In the genomic region with DNA sequence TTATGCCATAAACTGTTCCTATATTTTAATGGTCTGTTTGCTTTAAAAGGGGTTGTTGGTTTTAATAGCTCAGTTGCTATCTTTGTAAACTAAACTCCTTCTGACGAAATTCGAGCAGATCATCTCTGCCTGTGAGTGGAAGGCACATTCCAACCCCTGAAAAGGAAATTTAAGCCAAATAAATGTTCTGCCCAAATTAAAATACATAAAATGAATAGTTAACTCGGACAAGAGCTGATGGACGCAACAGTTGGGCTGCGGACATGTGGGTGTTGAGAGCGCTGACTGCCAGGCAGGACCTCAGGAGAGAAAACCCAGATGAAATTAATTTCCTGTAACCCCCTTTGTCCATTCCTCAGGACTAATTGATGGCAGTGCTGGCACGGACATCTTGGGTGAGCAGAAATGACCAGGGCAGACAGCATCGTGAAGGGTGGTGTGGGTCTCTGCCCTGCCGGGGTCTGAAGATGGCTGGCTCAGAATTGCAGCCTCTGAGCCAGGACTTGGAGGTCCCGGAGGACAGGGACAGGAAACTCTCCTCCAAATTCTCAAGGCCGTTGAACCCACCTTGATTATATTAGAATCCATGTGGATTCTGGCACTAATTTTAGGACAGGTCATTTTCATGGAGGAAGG, we compare ENCODE assay signal across 23 cellular contexts.
A peak's percentile ranks its signal among the peaks of the same experiment; 100 is the strongest.
DNase-seq lines count a peak whose midpoint lies in the region; ATAC-seq and TF ChIP-seq lines count a peak whose summit lies in the region.
"Had no signal": no experiment of that assay in that cellular context is flagged by ENCODE, and none has a peak within 500 bp of the region (broad histone marks: within the 10 kb centered on the region; RNA-seq: fewer than 3 reads in every experiment).

No MANE protein-coding gene starts in this region.

- TF ChIP-seq CTCF in type B pancreatic cell (conservative IDR thresholded peaks at IDR 0.05) (no peak), neural progenitor cell (IDR thresholded peaks at IDR 0.05) (no peak)

- H3K4me1 ChIP-seq in muscle layer of colon (ENCODE audit: insufficient read depth, low read length) = peaks cover 22% of the 10 kb centered on the region
- peaks cover 4% of the 10 kb centered on the region for H3K4me1 ChIP-seq in neural progenitor cell
- H3K4me1 ChIP-seq: pancreas had no signal

- H3K9me3 ChIP-seq in muscle layer of colon (ENCODE audit: low read length) (no peaks in the 10 kb centered on the region), neural progenitor cell (ENCODE audit: low read depth) (no peaks in the 10 kb centered on the region)
- H3K9me3 ChIP-seq: BLaER1, gastrocnemius medialis, left lung, pancreas had no signal

- no peaks in the 10 kb centered on the region for H3F3A ChIP-seq in neural progenitor cell (ENCODE audit: low read depth)

- ATAC-seq in GM18909 (IDR thresholded peaks at IDR 0.05; ENCODE audit: poor library complexity, unreplicated experiment) = no peak
- ATAC-seq: activated T-cell treated with anti-CD3 and anti-CD28 coated beads, Interleukin-2, amount 50 U/mL, for 72 hours; gastrocnemius medialis; left lung; pancreas; stimulated activated naive CD8-positive, alpha-beta T cell treated with anti-CD3 and anti-CD28 coated beads, Interleukin-15, amount 100 ng/mL, for 72 hours; T-helper 17 cell had no signal

- H2AFZ ChIP-seq in neural progenitor cell (replicated peaks) = no peak overlapping the region

- no peaks in the 10 kb centered on the region for H3K9me3 Mint-ChIP-seq in type B pancreatic cell
- no peaks in the 10 kb centered on the region for H3K9me3 Mint-ChIP-seq in neural progenitor cell
- H3K9me3 Mint-ChIP-seq: activated CD4-positive, alpha-beta memory T cell treated with anti-CD3 and anti-CD28 coated beads, Interleukin-2, amount 10 ng/mL, durations not matched to agents 7 days and 5 days; activated naive CD8-positive, alpha-beta T cell treated with anti-CD3 and anti-CD28 coated beads for 36 hours; activated T-cell treated with anti-CD3 and anti-CD28 coated beads, Interleukin-2, amount 50 U/mL, for 72 hours; stimulated activated naive CD8-positive, alpha-beta T cell treated with anti-CD3 and anti-CD28 coated beads, Interleukin-15, amount 100 ng/mL, for 72 hours had no signal

- H3K27me3 ChIP-seq in muscle layer of colon (ENCODE audit: control insufficient read depth in 1 of 2, insufficient read depth in 2 of 2, low read length in 2 of 2) (no peaks in the 10 kb centered on the region), neural progenitor cell (no peaks in the 10 kb centered on the region)
- H3K27me3 ChIP-seq: BLaER1, pancreas had no signal

- no peak overlapping the region for H3K27ac Mint-ChIP-seq in type B pancreatic cell
- H3K27ac Mint-ChIP-seq in neural progenitor cell = no peak overlapping the region
- H3K27ac Mint-ChIP-seq: activated B cell treated with CpG ODN at 0.5 μM for 24 hours; activated CD4-positive, alpha-beta memory T cell treated with anti-CD3 and anti-CD28 coated beads, Interleukin-2, amount 10 ng/mL, durations not matched to agents 7 days and 5 days; activated naive CD8-positive, alpha-beta T cell treated with anti-CD3 and anti-CD28 coated beads for 36 hours; activated T-cell treated with anti-CD3 and anti-CD28 coated beads, Interleukin-2, amount 50 U/mL, for 72 hours; stimulated activated naive CD8-positive, alpha-beta T cell treated with anti-CD3 and anti-CD28 coated beads, Interleukin-15, amount 100 ng/mL, for 72 hours; T-helper 17 cell had no signal

- H3K4me3 ChIP-seq in muscle layer of colon (ENCODE audit: low read depth in 1 of 2, low read length in 2 of 2) (no peak overlapping the region), neural progenitor cell (no peak overlapping the region)
- H3K4me3 ChIP-seq: BLaER1, gastrocnemius medialis, left lung, pancreas had no signal

- H3K36me3 ChIP-seq in muscle layer of colon (ENCODE audit: insufficient read depth, low read length) = no peaks in the 10 kb centered on the region
- H3K36me3 ChIP-seq in neural progenitor cell = no peaks in the 10 kb centered on the region
- H3K36me3 ChIP-seq: BLaER1, gastrocnemius medialis, left lung, pancreas had no signal

- H3K4me1 Mint-ChIP-seq in type B pancreatic cell (ENCODE audit: unreplicated experiment) = peaks cover 18% of the 10 kb centered on the region
- H3K4me1 Mint-ChIP-seq in neural progenitor cell = peaks cover 11% of the 10 kb centered on the region
- H3K4me1 Mint-ChIP-seq: activated B cell treated with CpG ODN at 0.5 μM for 24 hours; stimulated activated naive CD8-positive, alpha-beta T cell treated with anti-CD3 and anti-CD28 coated beads, Interleukin-15, amount 100 ng/mL, for 72 hours; T-helper 17 cell had no signal

- H3K79me2 ChIP-seq in neural progenitor cell (ENCODE audit: low read depth) = no peaks in the 10 kb centered on the region

- H3K4me2 ChIP-seq in neural progenitor cell = no peak overlapping the region

- peak; percentile 39 for DNase-seq in activated effector memory CD4-positive, alpha-beta T cell treated with anti-CD3 and anti-CD28 coated beads, Interleukin-2, amount 50 U/mL, for 16 hours
- no peak for DNase-seq in activated effector memory CD4-positive, alpha-beta T cell treated with Interleukin-2 at 50 U/mL for 16 hours
- DNase-seq in ecto neural progenitor cell (ENCODE audit: low spot score) (peak; percentile 29), type B pancreatic cell (ENCODE audit: extremely low spot score, unreplicated experiment) (peak; percentile 48), dedifferentiated amniotic fluid mesenchymal stem cell (ENCODE audit: extremely low spot score) (no peak), neural progenitor cell (ENCODE audit: low spot score) (no peak)
- DNase-seq: activated B cell treated with CpG ODN at 0.5 μM for 24 hours; activated CD4-positive, alpha-beta memory T cell treated with anti-CD3 and anti-CD28 coated beads, Interleukin-2, amount 10 ng/mL, durations not matched to agents 7 days and 5 days; activated naive CD8-positive, alpha-beta T cell treated with anti-CD3 and anti-CD28 coated beads for 36 hours; activated T-cell treated with anti-CD3 and anti-CD28 coated beads, Interleukin-2, amount 50 U/mL, for 72 hours; dermis blood vessel endothelial cell; gastrocnemius medialis; NCI-H1436; NCI-H526 treated with DMSO at 0.1 percent for 48 hours; pancreas; SHP77 treated with DMSO at 0.1 percent for 48 hours; stimulated activated CD4-positive, alpha-beta T cell treated with anti-CD3 and anti-CD28 coated beads, Interleukin-4, amount 100 ng/mL, for 1 hour; stimulated activated naive CD8-positive, alpha-beta T cell treated with anti-CD3 and anti-CD28 coated beads, Interleukin-15, amount 100 ng/mL, for 72 hours; T-helper 17 cell had no signal

- H3K27ac ChIP-seq in muscle layer of colon (ENCODE audit: low read depth, low read length) = peak overlapping the region; percentile 17
- no peak overlapping the region for H3K27ac ChIP-seq in neural progenitor cell
- H3K27ac ChIP-seq: BLaER1, gastrocnemius medialis, left lung, pancreas had no signal

- no peaks in the 10 kb centered on the region for H4K20me1 ChIP-seq in neural progenitor cell (ENCODE audit: low read depth)
- H4K20me1 ChIP-seq: BLaER1 had no signal

- no peak overlapping the region for H3K4me3 Mint-ChIP-seq in type B pancreatic cell
- H3K4me3 Mint-ChIP-seq in neural progenitor cell = no peak overlapping the region
- H3K4me3 Mint-ChIP-seq: activated B cell treated with CpG ODN at 0.5 μM for 24 hours; activated CD4-positive, alpha-beta memory T cell treated with anti-CD3 and anti-CD28 coated beads, Interleukin-2, amount 10 ng/mL, durations not matched to agents 7 days and 5 days; activated naive CD8-positive, alpha-beta T cell treated with anti-CD3 and anti-CD28 coated beads for 36 hours; activated T-cell treated with anti-CD3 and anti-CD28 coated beads, Interleukin-2, amount 50 U/mL, for 72 hours; stimulated activated naive CD8-positive, alpha-beta T cell treated with anti-CD3 and anti-CD28 coated beads, Interleukin-15, amount 100 ng/mL, for 72 hours; T-helper 17 cell had no signal

- H3K36me3 Mint-ChIP-seq in type B pancreatic cell (no peaks in the 10 kb centered on the region), neural progenitor cell (no peaks in the 10 kb centered on the region)
- H3K36me3 Mint-ChIP-seq: activated naive CD8-positive, alpha-beta T cell treated with anti-CD3 and anti-CD28 coated beads for 36 hours had no signal

- H3K27me3 Mint-ChIP-seq in type B pancreatic cell = peaks cover 24% of the 10 kb centered on the region
- peaks cover 6% of the 10 kb centered on the region for H3K27me3 Mint-ChIP-seq in neural progenitor cell (ENCODE audit: insufficient read depth, low read depth)
- H3K27me3 Mint-ChIP-seq: activated B cell treated with CpG ODN at 0.5 μM for 24 hours had no signal

- H3K9ac ChIP-seq in muscle layer of colon (ENCODE audit: low read length) = no peak overlapping the region
- H3K9ac ChIP-seq in neural progenitor cell = no peak overlapping the region
- H3K9ac ChIP-seq: BLaER1 had no signal

Comparison
In these comparisons a context has a peak if more than half of its experiments do, and no peak if none do; other contexts are left out.
1. DNase-seq: peak in activated effector memory CD4-positive, alpha-beta T cell treated with anti-CD3 and anti-CD28 coated beads, Interleukin-2, amount 50 U/mL, for 16 hours (single experiment), ecto neural progenitor cell (single experiment) and type B pancreatic cell (single experiment); none in activated effector memory CD4-positive, alpha-beta T cell treated with Interleukin-2 at 50 U/mL for 16 hours (single experiment), dedifferentiated amniotic fluid mesenchymal stem cell (single experiment) and neural progenitor cell (single experiment).